Comparison of ENCODE assay signal across 14 cellular contexts in genomic region chr17:30290077-30290476, GRCh38. TPM values are rescaled to one million over a fixed set of nuclear protein-coding genes. Genes with fewer than 3 reads are reported as not detected.
DNase-seq lines count a peak whose midpoint lies in the region; ATAC-seq, FAIRE-seq and TF ChIP-seq lines count a peak whose summit lies in the region.
"Had no signal": no experiment of that assay in that cellular context is flagged by ENCODE, and none has a peak within 500 bp of the region (broad histone marks: within the 10 kb centered on the region; RNA-seq: fewer than 3 reads in every experiment).

No MANE protein-coding gene starts in this region.

- no peaks in the 10 kb centered on the region for H3K9me3 Mint-ChIP-seq in activated CD4-positive, alpha-beta T cell treated with anti-CD3 and anti-CD28 coated beads, Interleukin-2, amount 10 ng/mL, durations not matched to agents 24 days and 14 days
- no peaks in the 10 kb centered on the region for H3K9me3 Mint-ChIP-seq in brain

- H3K9me3 ChIP-seq in OCI-LY1 (ENCODE audit: low read length): no peaks in the 10 kb centered on the region
- H3K9me3 ChIP-seq in psoas muscle: no peaks in the 10 kb centered on the region
- H3K9me3 ChIP-seq in kidney (ENCODE audit: control insufficient read depth in 1 of 2, low read length in 2 of 2): no peaks in the 10 kb centered on the region
- no peaks in the 10 kb centered on the region for H3K9me3 ChIP-seq in upper lobe of right lung
- H3K9me3 ChIP-seq: transverse colon had no signal

- H3K9ac ChIP-seq in OCI-LY1 (ENCODE audit: low read length): peak overlapping the region; percentile 78
- H3K9ac ChIP-seq in kidney (ENCODE audit: low read length in 2 of 2): no peak overlapping the region

- H3K27me3 ChIP-seq in OCI-LY1 (ENCODE audit: insufficient read depth, low read length): no peaks in the 10 kb centered on the region
- no peaks in the 10 kb centered on the region for H3K27me3 ChIP-seq in psoas muscle (ENCODE audit: insufficient read depth in 3 of 3, low read length in 2 of 3)
- H3K27me3 ChIP-seq in upper lobe of right lung: no peaks in the 10 kb centered on the region
- H3K27me3 ChIP-seq: transverse colon had no signal

- peaks cover 12% of the 10 kb centered on the region for H3F3A ChIP-seq in OCI-LY1 (ENCODE audit: insufficient read depth, low read length)

- ATAC-seq in psoas muscle (no peak), upper lobe of right lung (no peak)
- ATAC-seq: Panc1, sciatic nerve had no signal

- peak overlapping the region; percentile 75 for H3K4me3 ChIP-seq in OCI-LY1 (ENCODE audit: low read depth, low read length, poor library complexity, severe bottlenecking)
- peak overlapping the region; percentile 86 for H3K4me3 ChIP-seq in psoas muscle
- H3K4me3 ChIP-seq in kidney (ENCODE audit: low read length in 2 of 2): no peak overlapping the region
- H3K4me3 ChIP-seq in upper lobe of right lung: no peak overlapping the region

- peak overlapping the region; percentile 91 for H3K4me3 Mint-ChIP-seq in activated CD4-positive, alpha-beta T cell treated with anti-CD3 and anti-CD28 coated beads, Interleukin-2, amount 10 ng/mL, durations not matched to agents 24 days and 14 days
- H3K4me3 Mint-ChIP-seq in brain: peak overlapping the region; percentile 95 to 98 (median 96)

- H3K4me1 ChIP-seq in OCI-LY1 (ENCODE audit: insufficient read depth, low read length, severe bottlenecking) (peaks cover 33% of the 10 kb centered on the region), psoas muscle (peaks cover 15% of the 10 kb centered on the region), kidney (ENCODE audit: control insufficient read depth in 1 of 2, insufficient read depth in 1 of 2, low read depth in 1 of 2, low read length in 2 of 2) (peaks cover 9 to 11% of the 10 kb centered on the region in 2 donors), upper lobe of right lung (peaks cover 14% of the 10 kb centered on the region)

- no peak for DNase-seq in activated CD4-positive, alpha-beta T cell treated with anti-CD3 and anti-CD28 coated beads, Interleukin-2, amount 10 ng/mL, durations not matched to agents 24 days and 14 days
- DNase-seq in activated CD4-positive, alpha-beta T cell treated with anti-CD3 and anti-CD28 coated beads, Interleukin-2, amount 50 U/mL, for 48 hours: no peak
- DNase-seq in psoas muscle: no peak
- no peak for DNase-seq in kidney
- no peak for DNase-seq in upper lobe of right lung
- no peak for DNase-seq in GDM1 (lab: John Stamatoyannopoulos, UW)
- DNase-seq: cerebellar nuclear complex, transverse colon had no signal

- H3K27ac ChIP-seq in OCI-LY1 (ENCODE audit: low read depth, low read length, poor library complexity, severe bottlenecking): no peak overlapping the region
- no peak overlapping the region for H3K27ac ChIP-seq in psoas muscle
- H3K27ac ChIP-seq in kidney (ENCODE audit: low read depth in 2 of 2, low read length in 2 of 2): no peak overlapping the region
- no peak overlapping the region for H3K27ac ChIP-seq in upper lobe of right lung
- H3K27ac ChIP-seq: transverse colon had no signal

- H2AFZ ChIP-seq in OCI-LY1 (ENCODE audit: low read length): no peak overlapping the region

- H3K27ac Mint-ChIP-seq in activated CD4-positive, alpha-beta T cell treated with anti-CD3 and anti-CD28 coated beads, Interleukin-2, amount 10 ng/mL, durations not matched to agents 24 days and 14 days: no peak overlapping the region
- peak overlapping the region in 1 of 5 experiments; percentile 85 for H3K27ac Mint-ChIP-seq in brain

- intact Hi-C loops in activated CD4-positive, alpha-beta T cell treated with anti-CD3 and anti-CD28 coated beads, Interleukin-2, amount 10 ng/mL, durations not matched to agents 24 days and 14 days (cut with micrococcal nuclease): loop anchor here (5.0 kb wide), 1 partner anchor 173 kb away; the partner anchor contains the start of gene NSRP1
- intact Hi-C loops in psoas muscle (cut with DNase I) (no loop called here), kidney (cut with DNase I) (no loop called here), upper lobe of right lung (cut with DNase I) (no loop called here)

- peaks cover 30% of the 10 kb centered on the region for H3K36me3 Mint-ChIP-seq in activated CD4-positive, alpha-beta T cell treated with anti-CD3 and anti-CD28 coated beads, Interleukin-2, amount 10 ng/mL, durations not matched to agents 24 days and 14 days (ENCODE audit: low read depth)
- H3K36me3 Mint-ChIP-seq in brain: peaks cover 24% of the 10 kb centered on the region

- no peak for FAIRE-seq in kidney (lab: Jason Lieb, UNC)

- whole genome bisulfite sequencing in psoas muscle, 3 donors: 78 to 86% (median 81%) methylated on average over 2 of the region's 2 CpGs

- peaks cover 25% of the 10 kb centered on the region for H3K79me2 ChIP-seq in OCI-LY1 (ENCODE audit: insufficient read depth, low read length)

- TF ChIP-seq CTCF in OCI-LY1 (IDR thresholded peaks at IDR 0.05; ENCODE audit: low read length) (no peak), brain (conservative IDR thresholded peaks at IDR 0.05) (no peak), psoas muscle (IDR thresholded peaks at IDR 0.05) (no peak), kidney (IDR thresholded peaks at IDR 0.05; ENCODE audit: borderline replicate concordance, extremely low read depth, insufficient read depth) (no peak), upper lobe of right lung (IDR thresholded peaks at IDR 0.05) (no peak)

- H3K4me2 ChIP-seq in OCI-LY1 (ENCODE audit: low read length): peak overlapping the region; percentile 95

- H4K20me1 ChIP-seq in OCI-LY1 (ENCODE audit: insufficient read depth, low read length): no peaks in the 10 kb centered on the region

- H3K27me3 Mint-ChIP-seq in activated CD4-positive, alpha-beta T cell treated with anti-CD3 and anti-CD28 coated beads, Interleukin-2, amount 10 ng/mL, durations not matched to agents 24 days and 14 days: no peaks in the 10 kb centered on the region
- H3K27me3 Mint-ChIP-seq in brain: peaks cover 13% of the 10 kb centered on the region

- H3K36me3 ChIP-seq in OCI-LY1 (ENCODE audit: insufficient read depth, low read length) (peaks cover 47% of the 10 kb centered on the region), psoas muscle (ENCODE audit: insufficient read depth in 1 of 2, low read depth in 1 of 2) (peaks cover 0 to 52% of the 10 kb centered on the region in 2 donors), kidney (ENCODE audit: control insufficient read depth in 1 of 2, insufficient read depth in 2 of 2, low read length in 2 of 2) (peaks cover 17 to 19% of the 10 kb centered on the region in 2 donors), upper lobe of right lung (peaks cover 41% of the 10 kb centered on the region)

- H3K9me2 ChIP-seq in OCI-LY1 (ENCODE audit: low read depth, low read length): no peaks in the 10 kb centered on the region

- H3K4me1 Mint-ChIP-seq in activated CD4-positive, alpha-beta T cell treated with anti-CD3 and anti-CD28 coated beads, Interleukin-2, amount 10 ng/mL, durations not matched to agents 24 days and 14 days: peaks cover 15% of the 10 kb centered on the region
- H3K4me1 Mint-ChIP-seq in brain: peaks cover 19% of the 10 kb centered on the region

RNA-seq across cellular contexts. Expression of gene BLMH, which starts 1.7 kb away (rescaled TPM):
- total RNA-seq in activated CD4-positive, alpha-beta T cell treated with anti-CD3 and anti-CD28 coated beads, Interleukin-2, amount 10 ng/mL, durations not matched to agents 24 days and 14 days: 68.2 and 72.8 TPM in 2 replicates
- polyA plus RNA-seq in brain (ENCODE audit: insufficient read depth, low read depth, low replicate concordance): 69.1 TPM
- 10 to 100 TPM; 21.2 to 29.2 (median 23.8) TPM for total RNA-seq in psoas muscle
- polyA plus RNA-seq in psoas muscle: 10 to 100 TPM; 17.0 to 33.0 (median 17.6) TPM
- total RNA-seq in kidney: 32.5 TPM
- polyA plus RNA-seq in kidney (ENCODE audit: insufficient read depth, low read depth, low replicate concordance): 30.5 TPM
- total RNA-seq in upper lobe of right lung: 26.0 TPM

RNA-seq across cellular contexts. Expression of gene TMIGD1, which starts 43.8 kb away (rescaled TPM):
- total RNA-seq in activated CD4-positive, alpha-beta T cell treated with anti-CD3 and anti-CD28 coated beads, Interleukin-2, amount 10 ng/mL, durations not matched to agents 24 days and 14 days: not detected in 2 replicates
- polyA plus RNA-seq in brain (ENCODE audit: insufficient read depth, low read depth, low replicate concordance): not detected
- not detected for total RNA-seq in psoas muscle
- polyA plus RNA-seq in psoas muscle: not detected
- total RNA-seq in kidney: not detected
- polyA plus RNA-seq in kidney (ENCODE audit: insufficient read depth, low read depth, low replicate concordance): 0.90 TPM
- total RNA-seq in upper lobe of right lung: not detected
- total RNA-seq: mononuclear cell, sciatic nerve had no signal
- polyA plus RNA-seq: AG04450 had no signal

RNA-seq across cellular contexts. Expression of gene SLC6A4, which starts 54.6 kb away (rescaled TPM):
- not detected in 2 replicates for total RNA-seq in activated CD4-positive, alpha-beta T cell treated with anti-CD3 and anti-CD28 coated beads, Interleukin-2, amount 10 ng/mL, durations not matched to agents 24 days and 14 days
- polyA plus RNA-seq in brain (ENCODE audit: insufficient read depth, low read depth, low replicate concordance): 0.32 TPM
- total RNA-seq in psoas muscle: not detected
- under 1 TPM in 2 of 3 donors, not detected in 1; 0.01 to 0.06 TPM for polyA plus RNA-seq in psoas muscle
- total RNA-seq in kidney: 0.94 TPM
- 1.1 TPM for polyA plus RNA-seq in kidney (ENCODE audit: insufficient read depth, low read depth, low replicate concordance)
- total RNA-seq in upper lobe of right lung: 72.9 TPM
- polyA plus RNA-seq: AG04450 had no signal

Comparison
In these comparisons a context has a peak if more than half of its experiments do, and no peak if none do; other contexts are left out.
1. H3K4me3 ChIP-seq: peak in OCI-LY1 (single experiment) and psoas muscle (single experiment); none in kidney (0 of 2) and upper lobe of right lung (single experiment).
2. RNA of gene SLC6A4, which starts 54.6 kb away (total RNA-seq): 72.9 TPM in upper lobe of right lung (single experiment); 0.94 TPM in kidney (single experiment), not detected in psoas muscle and not detected in activated CD4-positive, alpha-beta T cell treated with anti-CD3 and anti-CD28 coated beads, Interleukin-2, amount 10 ng/mL, durations not matched to agents 24 days and 14 days; every median in the first group is over 10 times any median in the second.